Comparison of ENCODE assay signal across 14 cellular contexts in genomic region chr18:62175521-62175920, GRCh38. TPM values are rescaled to one million over a fixed set of nuclear protein-coding genes. Genes with fewer than 3 reads are reported as not detected.
DNase-seq lines count a peak whose midpoint lies in the region; ATAC-seq lines count a peak whose summit lies in the region.
"Had no signal": no experiment of that assay in that cellular context is flagged by ENCODE, and none has a peak within 500 bp of the region (broad histone marks: within the 10 kb centered on the region; RNA-seq: fewer than 3 reads in every experiment).

No MANE protein-coding gene starts in this region.

- no peak overlapping the region for H3K27ac Mint-ChIP-seq in activated CD4-positive, alpha-beta T cell treated with anti-CD3 and anti-CD28 coated beads for 36 hours

- CTCF ChIA-PET in activated CD4-positive, alpha-beta T cell treated with anti-CD3 and anti-CD28 coated beads for 36 hours (lab: Charles Lee): no interaction called here

- no peaks in the 10 kb centered on the region for H3K9me3 Mint-ChIP-seq in activated CD4-positive, alpha-beta T cell treated with anti-CD3 and anti-CD28 coated beads for 36 hours (ENCODE audit: low read depth)
- H3K9me3 Mint-ChIP-seq: CD8-positive, alpha-beta memory T cell had no signal

- DNase-seq in activated CD4-positive, alpha-beta T cell treated with anti-CD3 and anti-CD28 coated beads for 36 hours: no peak
- DNase-seq in activated CD4-positive, alpha-beta T cell treated with anti-CD3 and anti-CD28 coated beads, Interleukin-2, amount 50 U/mL, for 4 hours: no peak
- DNase-seq in ELR (ENCODE audit: low read depth) (peak; percentile 50), RKO (ENCODE audit: low spot score) (peak; percentile 30), glomerular visceral epithelial cell (ENCODE audit: extremely low spot score) (no peak), NCI-H524 (lab: John Stamatoyannopoulos, UW) (no peak)
- DNase-seq in stimulated activated naive CD8-positive, alpha-beta T cell treated with anti-CD3 and anti-CD28 coated beads, Interleukin-15, Interleukin-2, amounts not matched to agents 100 U/mL and 50 U/mL, for 24 hours: no peak
- DNase-seq: 8988T; AML-193; Caco-2; CD8-positive, alpha-beta memory T cell; DND-41; GF-D8 had no signal

- intact Hi-C loops in activated CD4-positive, alpha-beta T cell treated with anti-CD3 and anti-CD28 coated beads for 36 hours (cut with DNase I, micrococcal nuclease): no loop called here

- H3K27me3 Mint-ChIP-seq in activated CD4-positive, alpha-beta T cell treated with anti-CD3 and anti-CD28 coated beads for 36 hours: no peaks in the 10 kb centered on the region
- H3K27me3 Mint-ChIP-seq: CD8-positive, alpha-beta memory T cell had no signal

- H3K4me3 Mint-ChIP-seq in activated CD4-positive, alpha-beta T cell treated with anti-CD3 and anti-CD28 coated beads for 36 hours: no peak overlapping the region
- H3K4me3 Mint-ChIP-seq: CD8-positive, alpha-beta memory T cell had no signal

- H3K4me1 Mint-ChIP-seq in activated CD4-positive, alpha-beta T cell treated with anti-CD3 and anti-CD28 coated beads for 36 hours: peaks cover 7% of the 10 kb centered on the region

- POLR2A ChIA-PET in activated CD4-positive, alpha-beta T cell treated with anti-CD3 and anti-CD28 coated beads for 36 hours (lab: Charles Lee): no interaction called here

- H3K36me3 Mint-ChIP-seq in activated CD4-positive, alpha-beta T cell treated with anti-CD3 and anti-CD28 coated beads for 36 hours (ENCODE audit: low read depth): peaks cover 3% of the 10 kb centered on the region

- ATAC-seq in activated CD4-positive, alpha-beta T cell treated with anti-CD3 and anti-CD28 coated beads for 36 hours: peak; percentile 77
- ATAC-seq in stimulated activated naive CD8-positive, alpha-beta T cell treated with anti-CD3 and anti-CD28 coated beads, Interleukin-15, Interleukin-2, amounts not matched to agents 100 U/mL and 50 U/mL, for 24 hours: peak; percentile 55
- ATAC-seq: HCT116 had no signal

RNA-seq across cellular contexts. Expression of gene PIGN, which starts 11.3 kb away (rescaled TPM):
- total RNA-seq in activated CD4-positive, alpha-beta T cell treated with anti-CD3 and anti-CD28 coated beads for 36 hours: 10 to 100 TPM; 29.0 to 29.4 TPM

RNA-seq across cellular contexts. Expression of gene RELCH, which starts 11.5 kb away (rescaled TPM):
- total RNA-seq in activated CD4-positive, alpha-beta T cell treated with anti-CD3 and anti-CD28 coated beads for 36 hours: 10 to 100 TPM; 20.5 to 20.7 TPM

Comparison
In these comparisons a context has a peak if more than half of its experiments do, and no peak if none do; other contexts are left out.
1. DNase-seq: peak in ELR (single experiment) and RKO (single experiment); none in activated CD4-positive, alpha-beta T cell treated with anti-CD3 and anti-CD28 coated beads for 36 hours (single experiment), activated CD4-positive, alpha-beta T cell treated with anti-CD3 and anti-CD28 coated beads, Interleukin-2, amount 50 U/mL, for 4 hours (0 of 2), stimulated activated naive CD8-positive, alpha-beta T cell treated with anti-CD3 and anti-CD28 coated beads, Interleukin-15, Interleukin-2, amounts not matched to agents 100 U/mL and 50 U/mL, for 24 hours (single experiment), glomerular visceral epithelial cell (single experiment) and NCI-H524 (0 of 2).